In the genomic region with DNA sequence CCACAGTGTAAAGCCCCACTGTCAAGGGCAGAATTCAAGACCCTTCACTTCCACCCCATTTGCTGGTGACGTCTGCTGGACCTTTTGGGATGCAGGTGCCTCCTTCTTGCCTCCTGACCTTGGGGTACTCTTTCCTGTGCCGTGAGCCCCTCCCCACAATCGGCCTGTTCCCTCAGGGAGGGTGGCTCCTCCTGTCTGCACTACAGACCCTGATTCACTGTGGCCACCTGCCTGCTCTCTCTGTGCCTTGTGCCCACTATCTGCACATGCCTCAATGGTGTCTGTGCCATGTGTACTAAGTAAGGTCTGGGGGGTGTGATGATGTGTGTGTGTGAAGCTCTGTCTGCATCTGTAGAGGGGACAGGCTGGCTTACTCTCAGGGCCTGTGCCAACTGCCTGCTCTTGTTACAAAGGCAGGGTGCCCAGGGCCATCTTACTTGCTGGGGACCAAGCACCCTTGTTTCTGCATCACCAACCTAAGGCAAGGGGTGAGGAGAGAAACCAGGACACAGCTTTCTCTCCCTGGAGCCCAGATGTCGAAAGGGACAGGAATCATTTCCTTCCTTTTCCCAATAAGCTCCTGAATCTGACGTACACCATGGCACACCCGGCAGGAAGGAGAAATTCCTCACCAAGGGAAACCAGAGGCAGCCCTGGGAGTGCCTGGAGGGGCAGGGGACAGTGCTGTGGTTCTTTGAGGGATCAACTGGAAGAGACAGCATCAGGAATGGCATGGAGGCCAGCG, we compare ENCODE assay signal across 1 cellular context.
TF ChIP-seq lines count a peak whose summit lies in the region.

No MANE protein-coding gene starts in this region.

TF ChIP-seq in H1, 55 proteins besides CTCF, POLR2A, EP300 and RAD21:
- no peak for TF ChIP-seq KDM1A (IDR thresholded peaks at IDR 0.05; ENCODE audit: borderline replicate concordance, low read length)
- TF ChIP-seq ASH2L (IDR thresholded peaks at IDR 0.05; ENCODE audit: low read length) = no peak
- no peak for TF ChIP-seq RNF2 (IDR thresholded peaks at IDR 0.05; ENCODE audit: borderline replicate concordance, low read depth, low read length, missing control alignments, poor library complexity, severe bottlenecking)
- no peak for TF ChIP-seq KDM4A (IDR thresholded peaks at IDR 0.05; ENCODE audit: low read depth, low read length, severe bottlenecking)
- no peak for TF ChIP-seq RFX5 (IDR thresholded peaks at IDR 0.05; ENCODE audit: borderline replicate concordance, low read depth, low read length)
- TF ChIP-seq GABPA (IDR thresholded peaks at IDR 0.05; ENCODE audit: borderline replicate concordance, insufficient read depth, low read length) = no peak
- TF ChIP-seq POLR2AphosphoS5 (IDR thresholded peaks at IDR 0.05; ENCODE audit: low read depth, low read length) = no peak
- no peak for TF ChIP-seq SIRT6 (IDR thresholded peaks at IDR 0.05; ENCODE audit: low read length)
- TF ChIP-seq, protein P1, sequence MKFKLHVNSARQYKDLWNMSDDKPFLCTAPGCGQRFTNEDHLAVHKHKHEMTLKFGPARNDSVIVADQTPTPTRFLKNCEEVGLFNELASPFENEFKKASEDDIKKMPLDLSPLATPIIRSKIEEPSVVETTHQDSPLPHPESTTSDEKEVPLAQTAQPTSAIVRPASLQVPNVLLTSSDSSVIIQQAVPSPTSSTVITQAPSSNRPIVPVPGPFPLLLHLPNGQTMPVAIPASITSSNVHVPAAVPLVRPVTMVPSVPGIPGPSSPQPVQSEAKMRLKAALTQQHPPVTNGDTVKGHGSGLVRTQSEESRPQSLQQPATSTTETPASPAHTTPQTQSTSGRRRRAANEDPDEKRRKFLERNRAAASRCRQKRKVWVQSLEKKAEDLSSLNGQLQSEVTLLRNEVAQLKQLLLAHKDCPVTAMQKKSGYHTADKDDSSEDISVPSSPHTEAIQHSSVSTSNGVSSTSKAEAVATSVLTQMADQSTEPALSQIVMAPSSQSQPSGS (IDR thresholded peaks at IDR 0.05; ENCODE audit: low read length) = no peak
- no peak for TF ChIP-seq EZH2 (IDR thresholded peaks at IDR 0.05; ENCODE audit: low read depth, low read length, severe bottlenecking)
- TF ChIP-seq MAFK (IDR thresholded peaks at IDR 0.05; ENCODE audit: low read depth, low read length) = no peak
- no peak for TF ChIP-seq RXRA (IDR thresholded peaks at IDR 0.05; ENCODE audit: insufficient read depth, low read depth, low read length)
- TF ChIP-seq PHF8 (conservative IDR thresholded peaks at IDR 0.05; ENCODE audit: low read depth, low read length) = no peak
TF ChIP-seq in H1: peak in this region for 0.
